13 cellular contexts compared by ENCODE assay signal in the genomic region with DNA sequence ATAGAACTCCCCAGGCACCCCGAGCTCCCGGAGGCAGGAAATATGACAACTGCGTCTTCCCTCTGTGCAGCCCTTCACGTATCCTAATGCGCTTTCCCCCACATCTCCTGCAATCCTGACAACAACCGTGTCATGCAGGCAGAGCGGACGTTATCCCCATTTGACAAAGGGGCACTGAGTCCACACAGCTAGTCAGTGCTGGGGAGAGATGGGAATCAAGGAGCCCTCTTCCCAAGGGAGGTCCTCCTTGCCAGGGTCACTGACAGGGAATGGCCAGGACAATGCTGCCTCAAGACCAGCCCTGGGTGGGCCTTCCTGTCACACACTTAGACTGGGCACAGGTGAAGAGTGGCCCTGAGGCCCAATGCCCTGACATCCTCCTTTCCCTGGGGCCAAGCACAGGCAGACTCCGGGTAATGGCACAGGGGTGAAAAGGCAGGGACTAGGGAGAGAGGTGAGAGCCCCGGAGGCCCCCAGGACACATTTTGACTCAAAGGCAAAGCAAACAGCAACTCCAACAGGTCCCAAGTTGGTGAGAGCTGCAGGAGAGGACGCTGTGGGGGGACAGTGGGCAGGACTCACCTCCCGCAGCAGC. TPM values are rescaled to one million over a fixed set of nuclear protein-coding genes. Genes with fewer than 3 reads are reported as not detected.
A peak's percentile ranks its signal among the peaks of the same experiment; 100 is the strongest.
DNase-seq lines count a peak whose midpoint lies in the region; ATAC-seq and TF ChIP-seq lines count a peak whose summit lies in the region.
"Had no signal": no experiment of that assay in that cellular context is flagged by ENCODE, and none has a peak within 500 bp of the region (broad histone marks: within the 10 kb centered on the region; RNA-seq: fewer than 3 reads in every experiment).

No MANE protein-coding gene starts in this region.

- H3K9me2 ChIP-seq in DOHH2 (replicated peaks; ENCODE audit: control insufficient read depth, low read length) (no peaks in the 10 kb centered on the region), OCI-LY7 (ENCODE audit: insufficient read depth, low read length) (no peaks in the 10 kb centered on the region)

- BruUV-seq in OCI-LY7 (replicated peaks; lab: Mats Ljungman, UMichigan): no TSS peak

- peaks cover 62% of the 10 kb centered on the region for H3K36me3 ChIP-seq in DOHH2 (ENCODE audit: control insufficient read depth, low read length)
- H3K36me3 ChIP-seq in OCI-LY7 (ENCODE audit: insufficient read depth, low read length): peaks cover 40% of the 10 kb centered on the region
- no peaks in the 10 kb centered on the region for H3K36me3 ChIP-seq in esophagus muscularis mucosa

- no peak for ATAC-seq in sciatic nerve

- TF ChIP-seq POLR2A in esophagus muscularis mucosa (IDR thresholded peaks at IDR 0.05; ENCODE audit: low read depth): no peak

- 0 out of 2 replicates have a peak, but pooled peaks cover 2% of the 10 kb centered on the region for H3F3A ChIP-seq in DOHH2 (ENCODE audit: control insufficient read depth, insufficient read depth)

- no peak for DNase-seq in OCI-LY7 (ENCODE audit: low spot score)
- no peak for DNase-seq in esophagus muscularis mucosa (ENCODE audit: extremely low spot score)
- DNase-seq in sciatic nerve (ENCODE audit: low spot score): peak; percentile 34
- DNase-seq in NCI-H1436 treated with DMSO at 0.1 percent for 48 hours (lab: John Stamatoyannopoulos, UW): no peak
- no peak for DNase-seq in NCI-H2081 (lab: John Stamatoyannopoulos, UW)
- no peak for DNase-seq in DMS114 treated with DMSO at 0.1 percent for 48 hours (lab: John Stamatoyannopoulos, UW; ENCODE audit: unreplicated experiment)
- no peak for DNase-seq in activated gamma-delta T cell treated with Interleukin-2 at 50 U/mL for 16 hours
- DNase-seq: activated CD8-positive, alpha-beta memory T cell treated with anti-CD3 and anti-CD28 coated beads, Interleukin-2, amount 50 U/mL, for 4 hours; DMS53; effector CD4-positive, alpha-beta T cell; NCI-H187 treated with DMSO at 0.1 percent for 48 hours had no signal

- peaks cover 73% of the 10 kb centered on the region for H3K79me2 ChIP-seq in DOHH2 (ENCODE audit: control insufficient read depth, low read length)
- peaks cover 27% of the 10 kb centered on the region for H3K79me2 ChIP-seq in OCI-LY7 (ENCODE audit: insufficient read depth, low read depth, low read length)

- no peak for TF ChIP-seq EP300 in esophagus muscularis mucosa (IDR thresholded peaks at IDR 0.05)

- WGBS in esophagus muscularis mucosa: 95% methylated on average over 12 of the region's 12 CpGs

- peaks cover 37% of the 10 kb centered on the region for H3K4me1 ChIP-seq in DOHH2 (ENCODE audit: control insufficient read depth, low read length)
- H3K4me1 ChIP-seq in OCI-LY7 (ENCODE audit: insufficient read depth, low read length, poor library complexity, severe bottlenecking): peaks cover 32% of the 10 kb centered on the region
- H3K4me1 ChIP-seq in esophagus muscularis mucosa: peaks cover 3 to 57% (median 48%) of the 10 kb centered on the region in 4 donors

- H3K27me3 ChIP-seq in DOHH2 (ENCODE audit: control insufficient read depth, low read length) (no peaks in the 10 kb centered on the region), esophagus muscularis mucosa (no peaks in the 10 kb centered on the region)

- CTCF ChIA-PET in OCI-LY7 (lab: Charles Lee; ENCODE audit: unreplicated experiment): interaction anchor here (0.6 kb wide), 1 partner anchor 9 kb away, joined by 3 read pairs; no protein-coding TSS in a partner anchor

- POLR2A ChIA-PET in OCI-LY7 (lab: Charles Lee): interaction anchor here (0.5 kb wide), 1 partner anchor 828 kb away, joined by 3 read pairs; no protein-coding TSS in a partner anchor

- intact Hi-C loops in OCI-LY7 (cut with micrococcal nuclease; ENCODE audit: unreplicated experiment) (no loop called here), esophagus muscularis mucosa (cut with DNase I) (no loop called here), sciatic nerve (cut with DNase I) (no loop called here)

- no peak overlapping the region for H2AFZ ChIP-seq in OCI-LY7 (ENCODE audit: low read length)

- peaks cover 19% of the 10 kb centered on the region; the same call in 1 of the 2 replicates for H4K20me1 ChIP-seq in DOHH2 (ENCODE audit: control insufficient read depth, insufficient read depth, low read depth, low read length)
- H4K20me1 ChIP-seq in OCI-LY7 (ENCODE audit: insufficient read depth, low read length): no peaks in the 10 kb centered on the region

- peak overlapping the region; percentile 100 for H3K4me2 ChIP-seq in DOHH2 (ENCODE audit: low read length)
- H3K4me2 ChIP-seq in OCI-LY7 (ENCODE audit: low read length): peak overlapping the region; percentile 95

- peak overlapping the region; percentile 100 for H3K4me3 ChIP-seq in DOHH2 (ENCODE audit: low read length)
- H3K4me3 ChIP-seq in OCI-LY7 (ENCODE audit: low read depth, low read length, poor library complexity, severe bottlenecking): peak overlapping the region; percentile 78
- peak overlapping the region; percentile 68 to 95 (median 76) for H3K4me3 ChIP-seq in esophagus muscularis mucosa
- H3K4me3 ChIP-seq: SK-N-MC had no signal

- TF ChIP-seq CTCF in DOHH2 (IDR thresholded peaks at IDR 0.05; ENCODE audit: low read depth, low read length, poor library complexity, severe bottlenecking) (no peak), OCI-LY7 (conservative IDR thresholded peaks at IDR 0.05; ENCODE audit: low read length) (no peak), esophagus muscularis mucosa (IDR thresholded peaks at IDR 0.05) (no peak)

- no peak overlapping the region for H3K27ac ChIP-seq in DOHH2 (ENCODE audit: low read depth, low read length)
- H3K27ac ChIP-seq in OCI-LY7 (ENCODE audit: low read depth, low read length, poor library complexity, severe bottlenecking): no peak overlapping the region
- H3K27ac ChIP-seq in esophagus muscularis mucosa (replicated peaks in 1 of 4): peak overlapping the region in 2 of 4 donors; percentile 7 to 70
- H3K27ac ChIP-seq: SK-N-MC had no signal

- H3K9me3 ChIP-seq in DOHH2 (ENCODE audit: control insufficient read depth, insufficient read depth, low read length) (no peaks in the 10 kb centered on the region), OCI-LY7 (ENCODE audit: low read length) (no peaks in the 10 kb centered on the region), esophagus muscularis mucosa (no peaks in the 10 kb centered on the region)

RNA-seq across cellular contexts. Expression of gene ADCY3, which starts 2.2 kb away (rescaled TPM):
- 34.1 and 45.8 TPM in 2 replicates for total RNA-seq in OCI-LY7 (2014; rRNA removed; shearing (Covaris generic))
- total RNA-seq in OCI-LY7 (2022) (55.0 and 73.4 TPM in 2 replicates), esophagus muscularis mucosa (10 to 100 TPM; 21.2 to 70.6 (median 53.8) TPM), sciatic nerve (306 TPM)

RNA-seq across cellular contexts. Expression of gene DNAJC27, which starts 53.9 kb away (rescaled TPM):
- total RNA-seq in OCI-LY7 (2014; rRNA removed; shearing (Covaris generic)): 3.6 and 13.5 TPM in 2 replicates
- total RNA-seq in OCI-LY7 (2022) (6.6 and 9.4 TPM in 2 replicates), esophagus muscularis mucosa (1 to 10 TPM; 5.8 to 8.6 (median 7.5) TPM), sciatic nerve (23.0 TPM)
